In genomic region chr19:55647732-55648656, GRCh38 we compare ENCODE assay signal across 8 cellular contexts. TPM values are rescaled to one million over a fixed set of nuclear protein-coding genes. Genes with fewer than 3 reads are reported as not detected.
DNase-seq lines count a peak whose midpoint lies in the region; ATAC-seq, FAIRE-seq and TF ChIP-seq lines count a peak whose summit lies in the region.

TSS of gene CCDC106 (plus strand) at chr19:55648212. CDS start at chr19:55649047, 835 bp downstream.

- no peak for FAIRE-seq in A549 (lab: Jason Lieb, UNC)

- POLR2A ChIA-PET in A549 (lab: Yijun Ruan, JAX): interaction anchor here (0.6 to 1.4 kb wide), 5 partner anchors 12 to 368 kb away, joined by 3 to 12 read pairs (median 4); partner anchors contain the start of genes FIZ1 and ZNF784
- POLR2A ChIA-PET in WTC11 (lab: Charles Lee): interaction anchor here (0.6 to 2.1 kb wide), 6 partner anchors 23 to 163 kb away, joined by 3 to 6 read pairs (median 3); partner anchors contain the start of genes FIZ1 and NAT14

- H3K36me3 Mint-ChIP-seq in WTC11: peaks cover 16% of the 10 kb centered on the region

- H3K27ac Mint-ChIP-seq in WTC11: peak within 1 kb of the TSS; percentile 89

- TF ChIP-seq POLR2A in A549 (IDR thresholded peaks at IDR 0.05; ENCODE audit: low read length): no peak

- ATAC-seq in A549: peak; percentile 28 to 62; a peak in 3 of 6 replicates
- ATAC-seq in GM18498 (IDR thresholded peaks at IDR 0.05; ENCODE audit: unreplicated experiment): peak; percentile 32
- peak; percentile 43 for ATAC-seq in WTC11
- no peak for ATAC-seq in GM19035 (IDR thresholded peaks at IDR 0.05; ENCODE audit: unreplicated experiment)

- TF ChIP-seq CTCF in A549 (IDR thresholded peaks at IDR 0.05) (no peak), WTC11 (IDR thresholded peaks at IDR 0.05) (no peak)

- H3K9me3 ChIP-seq in A549: no peaks in the 10 kb centered on the region

- 16% methylated on average over 24 of the region's 89 CpGs for WGBS in A549 (ENCODE audit: missing lambda C conversion rate)

- no peaks in the 10 kb centered on the region for H3K27me3 Mint-ChIP-seq in WTC11 (ENCODE audit: low read depth)

- peak within 1 kb of the TSS; percentile 96 to 98 for H3K27ac ChIP-seq in A549

- peak within 1 kb of the TSS; percentile 86 for H3K4me3 Mint-ChIP-seq in WTC11

- DNase-seq in A549 (ENCODE audit: low read depth in 1 of 2, low spot score in 1 of 2) (peak; percentile 77 to 80), NCI-H1092 (lab: John Stamatoyannopoulos, UW) (peak; percentile 64), WTC11 (ENCODE audit: low spot score) (peak; percentile 85), dedifferentiated amniotic fluid mesenchymal stem cell (ENCODE audit: extremely low spot score) (peak; percentile 44), kidney tubule cell (ENCODE audit: low spot score) (peak; percentile 60)
- DNase-seq in stimulated activated CD4-positive, alpha-beta T cell treated with anti-CD3 and anti-CD28 coated beads, Interleukin-2, amount 100 ng/mL, for 4 hours (ENCODE audit: low read depth): peak; percentile 63

- TF ChIP-seq EP300 in A549 (IDR thresholded peaks at IDR 0.05): no peak

- peaks cover 34% of the 10 kb centered on the region for H3K4me1 ChIP-seq in A549

- H3K9me3 Mint-ChIP-seq in WTC11: no peaks in the 10 kb centered on the region

- H3K4me1 Mint-ChIP-seq in WTC11: peaks cover 25% of the 10 kb centered on the region

- no peak for TF ChIP-seq RAD21 in A549 (conservative IDR thresholded peaks at IDR 0.05 in 1 of 2, IDR thresholded peaks at IDR 0.05 in 1 of 2)

- peak within 1 kb of the TSS; percentile 84 for H3K4me3 ChIP-seq in A549

- peak within 1 kb of the TSS; percentile 98 for H3K4me2 ChIP-seq in A549

- CTCF ChIA-PET in A549 (lab: Yijun Ruan, JAX): interaction anchor here (0.6 to 6.3 kb wide), 9 partner anchors 11 to 560 kb away, joined by 3 to 70 read pairs (median 7); no protein-coding TSS in a partner anchor
- CTCF ChIA-PET in WTC11 (lab: Charles Lee): interaction anchor here (0.5 to 4.6 kb wide), 14 partner anchors 13 to 507 kb away, joined by 3 to 25 read pairs (median 6); partner anchors contain the start of genes FIZ1, ZNF784 and ZNF865

TF ChIP-seq in A549, 52 proteins besides CTCF, POLR2A, EP300 and RAD21 (continues in another document):
- TF ChIP-seq ELK1 (IDR thresholded peaks at IDR 0.05; ENCODE audit: low read depth, low read length): no peak
- no peak for TF ChIP-seq E2F6 (IDR thresholded peaks at IDR 0.05; ENCODE audit: borderline replicate concordance, low read depth)
- no peak for TF ChIP-seq SMC3 (IDR thresholded peaks at IDR 0.05)
- TF ChIP-seq EHF (CRISPR knock-in tag; IDR thresholded peaks at IDR 0.05): no peak
- TF ChIP-seq, protein P1, sequence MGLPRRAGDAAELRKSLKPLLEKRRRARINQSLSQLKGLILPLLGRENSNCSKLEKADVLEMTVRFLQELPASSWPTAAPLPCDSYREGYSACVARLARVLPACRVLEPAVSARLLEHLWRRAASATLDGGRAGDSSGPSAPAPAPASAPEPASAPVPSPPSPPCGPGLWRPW (IDR thresholded peaks at IDR 0.05): no peak
- peak; percentile 41 for TF ChIP-seq REST (IDR thresholded peaks at IDR 0.05)

TF ChIP-seq in WTC11, 78 proteins besides CTCF, POLR2A, EP300 and RAD21 (continues in another document):
- TF ChIP-seq PRRX2 (CRISPR knock-in tag; IDR thresholded peaks at IDR 0.05) (no peak), NFE2L1 (CRISPR knock-in tag; IDR thresholded peaks at IDR 0.05) (no peak), ZMAT4 (CRISPR knock-in tag; IDR thresholded peaks at IDR 0.05) (no peak), NR3C1 (CRISPR knock-in tag; conservative IDR thresholded peaks at IDR 0.05; ENCODE audit: low read depth) (no peak), JUN (CRISPR knock-in tag; IDR thresholded peaks at IDR 0.05) (no peak), ZNF671 (CRISPR knock-in tag; IDR thresholded peaks at IDR 0.05) (no peak), IRF2 (CRISPR knock-in tag; IDR thresholded peaks at IDR 0.05; ENCODE audit: borderline replicate concordance, low read depth) (no peak), GRHL2 (CRISPR knock-in tag; IDR thresholded peaks at IDR 0.05; ENCODE audit: insufficient replicate concordance, severe bottlenecking) (no peak), ATF6 (CRISPR knock-in tag; IDR thresholded peaks at IDR 0.05) (no peak), ZNF512 (CRISPR knock-in tag; IDR thresholded peaks at IDR 0.05; ENCODE audit: borderline replicate concordance) (no peak), ZBTB21 (CRISPR knock-in tag; IDR thresholded peaks at IDR 0.05; ENCODE audit: borderline replicate concordance) (no peak)
- TF ChIP-seq, protein P2, sequence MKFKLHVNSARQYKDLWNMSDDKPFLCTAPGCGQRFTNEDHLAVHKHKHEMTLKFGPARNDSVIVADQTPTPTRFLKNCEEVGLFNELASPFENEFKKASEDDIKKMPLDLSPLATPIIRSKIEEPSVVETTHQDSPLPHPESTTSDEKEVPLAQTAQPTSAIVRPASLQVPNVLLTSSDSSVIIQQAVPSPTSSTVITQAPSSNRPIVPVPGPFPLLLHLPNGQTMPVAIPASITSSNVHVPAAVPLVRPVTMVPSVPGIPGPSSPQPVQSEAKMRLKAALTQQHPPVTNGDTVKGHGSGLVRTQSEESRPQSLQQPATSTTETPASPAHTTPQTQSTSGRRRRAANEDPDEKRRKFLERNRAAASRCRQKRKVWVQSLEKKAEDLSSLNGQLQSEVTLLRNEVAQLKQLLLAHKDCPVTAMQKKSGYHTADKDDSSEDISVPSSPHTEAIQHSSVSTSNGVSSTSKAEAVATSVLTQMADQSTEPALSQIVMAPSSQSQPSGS (CRISPR knock-in tag; IDR thresholded peaks at IDR 0.05; ENCODE audit: borderline replicate concordance, low read depth): no peak
- TF ChIP-seq, protein P3, sequence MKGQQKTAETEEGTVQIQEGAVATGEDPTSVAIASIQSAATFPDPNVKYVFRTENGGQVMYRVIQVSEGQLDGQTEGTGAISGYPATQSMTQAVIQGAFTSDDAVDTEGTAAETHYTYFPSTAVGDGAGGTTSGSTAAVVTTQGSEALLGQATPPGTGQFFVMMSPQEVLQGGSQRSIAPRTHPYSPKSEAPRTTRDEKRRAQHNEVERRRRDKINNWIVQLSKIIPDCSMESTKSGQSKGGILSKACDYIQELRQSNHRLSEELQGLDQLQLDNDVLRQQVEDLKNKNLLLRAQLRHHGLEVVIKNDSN (CRISPR knock-in tag; IDR thresholded peaks at IDR 0.05): no peak
- TF ChIP-seq, protein P4, sequence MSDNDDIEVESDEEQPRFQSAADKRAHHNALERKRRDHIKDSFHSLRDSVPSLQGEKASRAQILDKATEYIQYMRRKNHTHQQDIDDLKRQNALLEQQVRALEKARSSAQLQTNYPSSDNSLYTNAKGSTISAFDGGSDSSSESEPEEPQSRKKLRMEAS (CRISPR knock-in tag; IDR thresholded peaks at IDR 0.05): peak; percentile 64; the same call in 1 of the 2 replicates

RNA-seq across cellular contexts. Expression of gene CCDC106, which starts in this region (rescaled TPM):
- polyA plus RNA-seq in A549 (2011; rRNA removed) (5.2 and 5.5 TPM in 2 replicates), A549 (2017; fragmentation: RNase III; extraction: RNeasy Plus Mini Kit Qiagen cat#74134 plus additional on column Dnase treatment) (15.7 to 17.6 TPM (median 17.4 TPM) in 3 replicates)
- 15.3 and 18.3 TPM in 2 replicates for polyA plus RNA-seq in A549 (2012; cell fraction: cytosol; rRNA removed)
- 18.6 and 20.8 TPM in 2 replicates for polyA plus RNA-seq in A549 (2012; cell fraction: nucleus; rRNA removed)
- 2.3 and 5.7 TPM in 2 replicates for polyA minus RNA-seq in A549 (2011; rRNA and poly(A)+ RNA removed)
- total RNA-seq in WTC11 (2021): 21.1 to 24.8 TPM (median 24.8 TPM) in 3 replicates
